1 cellular context compared by ENCODE assay signal in genomic region chr16:85821441-85821901, GRCh38.
A peak's percentile ranks its signal among the peaks of the same experiment; 100 is the strongest.
TF ChIP-seq lines count a peak whose summit lies in the region.

No MANE protein-coding gene starts in this region.

TF ChIP-seq in HepG2, 621 proteins besides CTCF, POLR2A, EP300 and RAD21 (continued from another document and continues in another):
- TF ChIP-seq, protein P1, sequence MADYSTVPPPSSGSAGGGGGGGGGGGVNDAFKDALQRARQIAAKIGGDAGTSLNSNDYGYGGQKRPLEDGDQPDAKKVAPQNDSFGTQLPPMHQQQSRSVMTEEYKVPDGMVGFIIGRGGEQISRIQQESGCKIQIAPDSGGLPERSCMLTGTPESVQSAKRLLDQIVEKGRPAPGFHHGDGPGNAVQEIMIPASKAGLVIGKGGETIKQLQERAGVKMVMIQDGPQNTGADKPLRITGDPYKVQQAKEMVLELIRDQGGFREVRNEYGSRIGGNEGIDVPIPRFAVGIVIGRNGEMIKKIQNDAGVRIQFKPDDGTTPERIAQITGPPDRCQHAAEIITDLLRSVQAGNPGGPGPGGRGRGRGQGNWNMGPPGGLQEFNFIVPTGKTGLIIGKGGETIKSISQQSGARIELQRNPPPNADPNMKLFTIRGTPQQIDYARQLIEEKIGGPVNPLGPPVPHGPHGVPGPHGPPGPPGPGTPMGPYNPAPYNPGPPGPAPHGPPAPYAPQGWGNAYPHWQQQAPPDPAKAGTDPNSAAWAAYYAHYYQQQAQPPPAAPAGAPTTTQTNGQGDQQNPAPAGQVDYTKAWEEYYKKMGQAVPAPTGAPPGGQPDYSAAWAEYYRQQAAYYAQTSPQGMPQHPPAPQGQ (CRISPR knock-in tag; IDR thresholded peaks at IDR 0.05; ENCODE audit: borderline replicate concordance) = no peak
- TF ChIP-seq KMT2A (CRISPR knock-in tag; IDR thresholded peaks at IDR 0.05) (no peak), ZNF816 (CRISPR knock-in tag; IDR thresholded peaks at IDR 0.05; ENCODE audit: borderline replicate concordance) (no peak), YEATS4 (CRISPR knock-in tag; IDR thresholded peaks at IDR 0.05; ENCODE audit: borderline replicate concordance) (no peak), GABPA (IDR thresholded peaks at IDR 0.05; ENCODE audit: low read depth, low read length) (no peak), GABPA (CRISPR knock-in tag; IDR thresholded peaks at IDR 0.05; ENCODE audit: low read depth) (no peak), ZNF562 (CRISPR knock-in tag; IDR thresholded peaks at IDR 0.05; ENCODE audit: borderline replicate concordance) (no peak), AGO2 (optimal IDR thresholded peaks at IDR 0.05; ENCODE audit: low read depth, low read length) (no peak), TCF12 (IDR thresholded peaks at IDR 0.05) (no peak), TCF12 (CRISPR knock-in tag; IDR thresholded peaks at IDR 0.05) (no peak), ZNF484 (CRISPR knock-in tag; IDR thresholded peaks at IDR 0.05; ENCODE audit: borderline replicate concordance, low read depth) (no peak), HNRNPL (IDR thresholded peaks at IDR 0.05; ENCODE audit: low read depth, low read length) (no peak), GATAD1 (CRISPR knock-in tag; IDR thresholded peaks at IDR 0.05) (0 out of 2 replicates have a peak, but pooled peaks have one; percentile 32), TGIF2 (CRISPR knock-in tag; IDR thresholded peaks at IDR 0.05) (peak; percentile 59; the same call in 1 of the 2 replicates), ZNF18 (CRISPR knock-in tag; IDR thresholded peaks at IDR 0.05; ENCODE audit: insufficient replicate concordance) (no peak), ZNF770 (CRISPR knock-in tag; IDR thresholded peaks at IDR 0.05) (no peak), NR2F2 (IDR thresholded peaks at IDR 0.05; ENCODE audit: borderline replicate concordance, low read depth) (no peak), ZNF382 (CRISPR knock-in tag; IDR thresholded peaks at IDR 0.05; ENCODE audit: borderline replicate concordance) (no peak), ZNF263 (CRISPR knock-in tag; IDR thresholded peaks at IDR 0.05) (0 out of 2 replicates have a peak, but pooled peaks have one; percentile 18), HDAC2 (CRISPR knock-in tag; IDR thresholded peaks at IDR 0.05) (0 out of 2 replicates have a peak, but pooled peaks have one; percentile 26), ZNF737 (CRISPR knock-in tag; IDR thresholded peaks at IDR 0.05; ENCODE audit: borderline replicate concordance) (no peak), RFX5 (IDR thresholded peaks at IDR 0.05; ENCODE audit: low read depth, low read length) (no peak), HOXA9 (CRISPR knock-in tag; IDR thresholded peaks at IDR 0.05; ENCODE audit: borderline replicate concordance) (no peak), MLXIP (CRISPR knock-in tag; IDR thresholded peaks at IDR 0.05; ENCODE audit: borderline replicate concordance) (no peak), ZKSCAN1 (IDR thresholded peaks at IDR 0.05; ENCODE audit: low read length) (no peak), GLMP (CRISPR knock-in tag; IDR thresholded peaks at IDR 0.05; ENCODE audit: borderline replicate concordance) (no peak), NCOR1 (IDR thresholded peaks at IDR 0.05; ENCODE audit: borderline replicate concordance, low read length) (no peak), ZNF564 (CRISPR knock-in tag; IDR thresholded peaks at IDR 0.05) (no peak), ATF3 (CRISPR knock-in tag; IDR thresholded peaks at IDR 0.05) (peak; percentile 23), ZNF768 (CRISPR knock-in tag; IDR thresholded peaks at IDR 0.05) (peak; percentile 56; the same call in 1 of the 2 replicates), FOXO1 (CRISPR knock-in tag; IDR thresholded peaks at IDR 0.05) (no peak), TEAD3 (CRISPR knock-in tag; optimal IDR thresholded peaks at IDR 0.05; ENCODE audit: borderline replicate concordance) (peak; percentile 57), ZMAT3 (CRISPR knock-in tag; conservative IDR thresholded peaks at IDR 0.05) (no peak), STAT5B (CRISPR knock-in tag; IDR thresholded peaks at IDR 0.05) (no peak), SNRNP70 (IDR thresholded peaks at IDR 0.05; ENCODE audit: low read depth, low read length) (no peak), HMG20B (CRISPR knock-in tag; conservative IDR thresholded peaks at IDR 0.05) (no peak), ZBTB38 (CRISPR knock-in tag; IDR thresholded peaks at IDR 0.05) (0 out of 2 replicates have a peak, but pooled peaks have one; percentile 28), ZNF207 (IDR thresholded peaks at IDR 0.05; ENCODE audit: borderline replicate concordance) (no peak), BRCA1 (CRISPR knock-in tag; IDR thresholded peaks at IDR 0.05) (0 out of 2 replicates have a peak, but pooled peaks have one; percentile 59), CBFB (CRISPR knock-in tag; IDR thresholded peaks at IDR 0.05) (no peak), ELF4 (CRISPR knock-in tag; IDR thresholded peaks at IDR 0.05; ENCODE audit: borderline replicate concordance) (no peak), RFX3 (CRISPR knock-in tag; IDR thresholded peaks at IDR 0.05) (no peak), ONECUT2 (CRISPR knock-in tag; IDR thresholded peaks at IDR 0.05) (no peak), EEA1 (CRISPR knock-in tag; IDR thresholded peaks at IDR 0.05; ENCODE audit: borderline replicate concordance) (no peak), ZNF143 (CRISPR knock-in tag; IDR thresholded peaks at IDR 0.05) (no peak), ZNF354B (CRISPR knock-in tag; IDR thresholded peaks at IDR 0.05) (no peak)
- TF ChIP-seq, protein P2, sequence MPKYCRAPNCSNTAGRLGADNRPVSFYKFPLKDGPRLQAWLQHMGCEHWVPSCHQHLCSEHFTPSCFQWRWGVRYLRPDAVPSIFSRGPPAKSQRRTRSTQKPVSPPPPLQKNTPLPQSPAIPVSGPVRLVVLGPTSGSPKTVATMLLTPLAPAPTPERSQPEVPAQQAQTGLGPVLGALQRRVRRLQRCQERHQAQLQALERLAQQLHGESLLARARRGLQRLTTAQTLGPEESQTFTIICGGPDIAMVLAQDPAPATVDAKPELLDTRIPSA (CRISPR knock-in tag; IDR thresholded peaks at IDR 0.05; ENCODE audit: borderline replicate concordance) = no peak
- TF ChIP-seq, protein P3, sequence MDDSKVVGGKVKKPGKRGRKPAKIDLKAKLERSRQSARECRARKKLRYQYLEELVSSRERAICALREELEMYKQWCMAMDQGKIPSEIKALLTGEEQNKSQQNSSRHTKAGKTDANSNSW (CRISPR knock-in tag; IDR thresholded peaks at IDR 0.05; ENCODE audit: borderline replicate concordance) = no peak
- TF ChIP-seq, protein P4, sequence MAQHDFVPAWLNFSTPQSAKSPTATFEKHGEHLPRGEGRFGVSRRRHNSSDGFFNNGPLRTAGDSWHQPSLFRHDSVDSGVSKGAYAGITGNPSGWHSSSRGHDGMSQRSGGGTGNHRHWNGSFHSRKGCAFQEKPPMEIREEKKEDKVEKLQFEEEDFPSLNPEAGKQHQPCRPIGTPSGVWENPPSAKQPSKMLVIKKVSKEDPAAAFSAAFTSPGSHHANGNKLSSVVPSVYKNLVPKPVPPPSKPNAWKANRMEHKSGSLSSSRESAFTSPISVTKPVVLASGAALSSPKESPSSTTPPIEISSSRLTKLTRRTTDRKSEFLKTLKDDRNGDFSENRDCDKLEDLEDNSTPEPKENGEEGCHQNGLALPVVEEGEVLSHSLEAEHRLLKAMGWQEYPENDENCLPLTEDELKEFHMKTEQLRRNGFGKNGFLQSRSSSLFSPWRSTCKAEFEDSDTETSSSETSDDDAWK (CRISPR knock-in tag; IDR thresholded peaks at IDR 0.05) = no peak
- TF ChIP-seq, protein P5, sequence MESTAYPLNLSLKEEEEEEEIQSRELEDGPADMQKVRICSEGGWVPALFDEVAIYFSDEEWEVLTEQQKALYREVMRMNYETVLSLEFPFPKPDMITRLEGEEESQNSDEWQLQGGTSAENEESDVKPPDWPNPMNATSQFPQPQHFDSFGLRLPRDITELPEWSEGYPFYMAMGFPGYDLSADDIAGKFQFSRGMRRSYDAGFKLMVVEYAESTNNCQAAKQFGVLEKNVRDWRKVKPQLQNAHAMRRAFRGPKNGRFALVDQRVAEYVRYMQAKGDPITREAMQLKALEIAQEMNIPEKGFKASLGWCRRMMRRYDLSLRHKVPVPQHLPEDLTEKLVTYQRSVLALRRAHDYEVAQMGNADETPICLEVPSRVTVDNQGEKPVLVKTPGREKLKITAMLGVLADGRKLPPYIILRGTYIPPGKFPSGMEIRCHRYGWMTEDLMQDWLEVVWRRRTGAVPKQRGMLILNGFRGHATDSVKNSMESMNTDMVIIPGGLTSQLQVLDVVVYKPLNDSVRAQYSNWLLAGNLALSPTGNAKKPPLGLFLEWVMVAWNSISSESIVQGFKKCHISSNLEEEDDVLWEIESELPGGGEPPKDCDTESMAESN (CRISPR knock-in tag; conservative IDR thresholded peaks at IDR 0.05) = no peak
- TF ChIP-seq, protein P6, sequence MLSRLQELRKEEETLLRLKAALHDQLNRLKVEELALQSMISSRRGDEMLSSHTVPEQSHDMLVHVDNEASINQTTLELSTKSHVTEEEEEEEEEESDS (CRISPR knock-in tag; IDR thresholded peaks at IDR 0.05; ENCODE audit: borderline replicate concordance) = no peak
- TF ChIP-seq, protein P7, sequence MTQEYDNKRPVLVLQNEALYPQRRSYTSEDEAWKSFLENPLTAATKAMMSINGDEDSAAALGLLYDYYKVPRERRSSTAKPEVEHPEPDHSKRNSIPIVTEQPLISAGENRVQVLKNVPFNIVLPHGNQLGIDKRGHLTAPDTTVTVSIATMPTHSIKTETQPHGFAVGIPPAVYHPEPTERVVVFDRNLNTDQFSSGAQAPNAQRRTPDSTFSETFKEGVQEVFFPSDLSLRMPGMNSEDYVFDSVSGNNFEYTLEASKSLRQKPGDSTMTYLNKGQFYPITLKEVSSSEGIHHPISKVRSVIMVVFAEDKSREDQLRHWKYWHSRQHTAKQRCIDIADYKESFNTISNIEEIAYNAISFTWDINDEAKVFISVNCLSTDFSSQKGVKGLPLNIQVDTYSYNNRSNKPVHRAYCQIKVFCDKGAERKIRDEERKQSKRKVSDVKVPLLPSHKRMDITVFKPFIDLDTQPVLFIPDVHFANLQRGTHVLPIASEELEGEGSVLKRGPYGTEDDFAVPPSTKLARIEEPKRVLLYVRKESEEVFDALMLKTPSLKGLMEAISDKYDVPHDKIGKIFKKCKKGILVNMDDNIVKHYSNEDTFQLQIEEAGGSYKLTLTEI (CRISPR knock-in tag; conservative IDR thresholded peaks at IDR 0.05) = no peak
